ENCODE assay signal across 10 cellular contexts in the genomic region with DNA sequence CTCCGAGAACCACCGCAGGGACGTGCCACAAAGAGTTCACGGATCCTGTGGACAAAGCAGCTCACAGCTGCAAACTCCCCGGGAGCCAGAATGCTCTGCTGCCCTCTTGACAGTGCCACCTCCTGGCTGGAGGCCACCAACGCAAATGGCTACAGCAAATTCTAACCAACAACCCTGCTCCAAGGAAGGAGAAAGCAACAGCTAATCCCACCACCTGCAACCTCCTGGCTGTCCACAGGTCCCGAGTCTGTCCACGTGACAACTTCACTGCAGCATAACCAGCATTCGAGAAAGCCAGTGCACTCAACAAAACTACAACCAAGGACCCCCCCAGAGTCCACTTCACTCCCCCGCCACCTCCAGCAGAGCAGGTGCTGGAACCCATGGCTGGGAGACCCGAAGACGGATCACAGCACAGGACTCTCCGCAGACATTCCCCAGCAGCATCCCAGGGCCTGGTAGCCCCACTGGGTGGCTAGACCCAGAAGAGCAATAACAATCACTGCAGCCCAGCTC. TPM values are rescaled to one million over a fixed set of nuclear protein-coding genes. Genes with fewer than 3 reads are reported as not detected.
A peak's percentile ranks its signal among the peaks of the same experiment; 100 is the strongest.
DNase-seq lines count a peak whose midpoint lies in the region; ATAC-seq and TF ChIP-seq lines count a peak whose summit lies in the region.
"Had no signal": no experiment of that assay in that cellular context is flagged by ENCODE, and none has a peak within 500 bp of the region (broad histone marks: within the 10 kb centered on the region; RNA-seq: fewer than 3 reads in every experiment).

No MANE protein-coding gene starts in this region.

- CTCF ChIA-PET in SK-N-SH (lab: Yijun Ruan, JAX), result interaction anchor here (3.1 kb wide), 1 partner anchor 129 kb away, joined by 20 read pairs; no protein-coding TSS in a partner anchor
- CTCF ChIA-PET in CD8-positive, alpha-beta T cell (lab: Charles Lee), result interaction anchor here (2.4 kb wide), 1 partner anchor 133 kb away, joined by 7 read pairs; no protein-coding TSS in a partner anchor

- POLR2A ChIA-PET in SK-N-SH (lab: Yijun Ruan, JAX), result no interaction called here
- POLR2A ChIA-PET in CD8-positive, alpha-beta T cell (lab: Charles Lee), result no interaction called here

- H3K79me2 ChIP-seq in SK-N-SH (ENCODE audit: insufficient read depth) (peaks cover 58% of the 10 kb centered on the region), Karpas-422 (ENCODE audit: low read length) (peaks cover 16% of the 10 kb centered on the region)

- no peak overlapping the region for H2AFZ ChIP-seq in SK-N-SH (ENCODE audit: low read depth)
- H2AFZ ChIP-seq in Karpas-422 (ENCODE audit: low read length), result no peak overlapping the region

- 97 to 98% methylated on average over 13 of the region's 13 CpGs for WGBS in heart right ventricle, 2 donors
- 95% methylated on average over 12 of the region's 13 CpGs for WGBS in SK-N-SH (ENCODE audit: low lambda C conversion rate)

- H3F3A ChIP-seq in SK-N-SH (replicated peaks; ENCODE audit: insufficient read depth), result no peaks in the 10 kb centered on the region

- no peak for ATAC-seq in heart right ventricle
- ATAC-seq in foreskin keratinocyte, result no peak
- no peak for ATAC-seq in upper lobe of right lung
- ATAC-seq in HG02884 (IDR thresholded peaks at IDR 0.05; ENCODE audit: unreplicated experiment), result no peak
- ATAC-seq in CD8-positive, alpha-beta T cell, result no peak

- H3K9me2 ChIP-seq in SK-N-SH (no peaks in the 10 kb centered on the region), Karpas-422 (replicated peaks; ENCODE audit: insufficient read depth, low read length) (no peaks in the 10 kb centered on the region)

- H3K4me3 ChIP-seq in heart right ventricle (no peak overlapping the region), SK-N-SH (ENCODE audit: low read depth in 2 of 2, low read length in 1 of 2) (no peak overlapping the region), upper lobe of right lung (no peak overlapping the region), Karpas-422 (ENCODE audit: low read length) (no peak overlapping the region)
- H3K4me3 ChIP-seq in CD8-positive, alpha-beta T cell (ENCODE audit: low read depth, low read length), result no peak overlapping the region

- H3K27me3 ChIP-seq in heart right ventricle (no peaks in the 10 kb centered on the region), SK-N-SH (ENCODE audit: insufficient read depth) (no peaks in the 10 kb centered on the region), foreskin keratinocyte (no peaks in the 10 kb centered on the region), upper lobe of right lung (no peaks in the 10 kb centered on the region), Karpas-422 (ENCODE audit: low read length) (no peaks in the 10 kb centered on the region)
- H3K27me3 ChIP-seq in CD8-positive, alpha-beta T cell (ENCODE audit: insufficient read depth, low read length), result no peaks in the 10 kb centered on the region

- TF ChIP-seq CTCF in heart right ventricle (IDR thresholded peaks at IDR 0.05), result peak in 1 of 9 donors; percentile 21
- TF ChIP-seq CTCF in SK-N-SH (IDR thresholded peaks at IDR 0.05), result peak; percentile 31
- peak; percentile 53 for TF ChIP-seq CTCF in foreskin keratinocyte (conservative IDR thresholded peaks at IDR 0.05)
- peak; percentile 7 for TF ChIP-seq CTCF in upper lobe of right lung (IDR thresholded peaks at IDR 0.05)
- no peak for TF ChIP-seq CTCF in CD8-positive, alpha-beta T cell (IDR thresholded peaks at IDR 0.05)

- peaks cover 0 to 33% (median 14%) of the 10 kb centered on the region in 11 donors for H3K9me3 ChIP-seq in heart right ventricle
- peaks cover 16% of the 10 kb centered on the region; the same call in 1 of the 2 replicates for H3K9me3 ChIP-seq in SK-N-SH
- no peaks in the 10 kb centered on the region for H3K9me3 ChIP-seq in upper lobe of right lung
- peaks cover 25% of the 10 kb centered on the region for H3K9me3 ChIP-seq in Karpas-422 (ENCODE audit: low read length)
- H3K9me3 ChIP-seq in CD8-positive, alpha-beta T cell (ENCODE audit: low read length), result no peaks in the 10 kb centered on the region

- peaks cover 34% of the 10 kb centered on the region; the same call in 1 of the 2 replicates for H4K20me1 ChIP-seq in SK-N-SH (ENCODE audit: insufficient read depth)
- no peaks in the 10 kb centered on the region for H4K20me1 ChIP-seq in Karpas-422 (ENCODE audit: insufficient read depth, low read depth, low read length)

- TF ChIP-seq EP300 in SK-N-SH (IDR thresholded peaks at IDR 0.05; ENCODE audit: borderline replicate concordance in 1 of 2, low read depth in 1 of 2, low read length in 1 of 2), result no peak

- no peak overlapping the region for H3K4me2 ChIP-seq in SK-N-SH
- no peak overlapping the region for H3K4me2 ChIP-seq in Karpas-422 (ENCODE audit: low read depth, low read length, poor library complexity, severe bottlenecking)

- no peak overlapping the region for H3K27ac Mint-ChIP-seq in CD8-positive, alpha-beta T cell
- H3K27ac Mint-ChIP-seq: memory B cell had no signal

- no peak for TF ChIP-seq RAD21 in SK-N-SH (IDR thresholded peaks at IDR 0.05; ENCODE audit: low read length)

- H3K4me1 ChIP-seq in heart right ventricle, result peaks cover 0 to 5% (median 0%) of the 10 kb centered on the region in 9 donors
- H3K4me1 ChIP-seq in SK-N-SH (ENCODE audit: control insufficient read depth in 1 of 2, insufficient read depth in 2 of 2, low read depth in 1 of 2, low read length in 1 of 2), result no peaks in the 10 kb centered on the region
- H3K4me1 ChIP-seq in foreskin keratinocyte, result no peaks in the 10 kb centered on the region
- H3K4me1 ChIP-seq in upper lobe of right lung, result no peaks in the 10 kb centered on the region
- no peaks in the 10 kb centered on the region for H3K4me1 ChIP-seq in Karpas-422 (ENCODE audit: low read length)
- peaks cover 17% of the 10 kb centered on the region for H3K4me1 ChIP-seq in CD8-positive, alpha-beta T cell (ENCODE audit: insufficient read depth, low read length)

- no peaks in the 10 kb centered on the region for H3K27me3 Mint-ChIP-seq in CD8-positive, alpha-beta T cell (ENCODE audit: low read depth)
- H3K27me3 Mint-ChIP-seq: memory B cell had no signal

- DNase-seq in cardiac septum (ENCODE audit: low spot score) (peak; percentile 31), heart right ventricle (no peak), SK-N-SH (no peak), foreskin keratinocyte (no peak), upper lobe of right lung (no peak), Karpas-422 (no peak)
- DNase-seq in CD8-positive, alpha-beta T cell, result no peak
- DNase-seq: NCI-H1930 had no signal

- H3K27ac ChIP-seq in heart right ventricle, result no peak overlapping the region
- no peak overlapping the region for H3K27ac ChIP-seq in SK-N-SH (ENCODE audit: low read depth in 2 of 2, low read length in 1 of 2)
- H3K27ac ChIP-seq in foreskin keratinocyte, result no peak overlapping the region
- no peak overlapping the region for H3K27ac ChIP-seq in upper lobe of right lung
- H3K27ac ChIP-seq in Karpas-422 (ENCODE audit: low read length), result no peak overlapping the region
- H3K27ac ChIP-seq in CD8-positive, alpha-beta T cell (ENCODE audit: low read depth, low read length), result no peak overlapping the region

- no peak overlapping the region for H3K4me3 Mint-ChIP-seq in CD8-positive, alpha-beta T cell
- H3K4me3 Mint-ChIP-seq: memory B cell had no signal

- H3K36me3 Mint-ChIP-seq in CD8-positive, alpha-beta T cell, result peaks cover 27% of the 10 kb centered on the region

- no peaks in the 10 kb centered on the region for H3K9me3 Mint-ChIP-seq in CD8-positive, alpha-beta T cell

- H3K9ac ChIP-seq in SK-N-SH, result no peak overlapping the region
- H3K9ac ChIP-seq in Karpas-422 (ENCODE audit: low read length), result no peak overlapping the region

- peaks cover 16% of the 10 kb centered on the region for H3K4me1 Mint-ChIP-seq in CD8-positive, alpha-beta T cell (ENCODE audit: low read depth)
- H3K4me1 Mint-ChIP-seq: memory B cell had no signal

- H3K36me3 ChIP-seq in heart right ventricle (peaks cover 0 to 86% (median 50%) of the 10 kb centered on the region in 9 donors), SK-N-SH (replicated peaks in 1 of 2; ENCODE audit: control insufficient read depth in 1 of 2, insufficient read depth in 2 of 2, low read length in 1 of 2) (peaks cover 58 to 78% of the 10 kb centered on the region in 2 experiments), upper lobe of right lung (peaks cover 64% of the 10 kb centered on the region), Karpas-422 (ENCODE audit: insufficient read depth, low read length) (peaks cover 40% of the 10 kb centered on the region)
- peaks cover 18% of the 10 kb centered on the region for H3K36me3 ChIP-seq in CD8-positive, alpha-beta T cell (ENCODE audit: insufficient read depth, low read length)

- intact Hi-C loops in cardiac septum (cut with DNase I), result no loop called here
- intact Hi-C loops in heart right ventricle (cut with DNase I), result loop anchor here in 2 of 10 donors (10.0 kb wide), 1 partner anchor 126 kb away; no protein-coding TSS in a partner anchor
- intact Hi-C loops in upper lobe of right lung (cut with DNase I), result no loop called here
- intact Hi-C loops in CD8-positive, alpha-beta T cell (cut with DNase I, micrococcal nuclease), result no loop called here

TF ChIP-seq in SK-N-SH, 30 proteins besides CTCF, POLR2A, EP300 and RAD21 (continues in another document):
- TF ChIP-seq RFX5 (IDR thresholded peaks at IDR 0.05; ENCODE audit: low read length) (no peak), YY1 (IDR thresholded peaks at IDR 0.05; ENCODE audit: low read depth) (no peak), TCF12 (IDR thresholded peaks at IDR 0.05) (no peak), USF2 (IDR thresholded peaks at IDR 0.05; ENCODE audit: borderline replicate concordance, low read depth, low read length) (no peak), EZH2phosphoT487 (IDR thresholded peaks at IDR 0.05; ENCODE audit: borderline replicate concordance, low read depth) (no peak), SIN3A (IDR thresholded peaks at IDR 0.05; ENCODE audit: borderline replicate concordance, low read depth, low read length) (no peak)

RNA-seq across cellular contexts. Expression of gene POFUT2, which starts 17.3 kb away (rescaled TPM):
- total RNA-seq in cardiac septum, result 20.1 TPM
- 10 to 100 TPM; 12.7 to 20.4 (median 16.3) TPM for total RNA-seq in heart right ventricle
- 10 to 100 TPM; 18.9 to 20.6 TPM for polyA plus RNA-seq in heart right ventricle
- polyA plus RNA-seq in SK-N-SH (2012; rRNA removed), result 45.5 and 53.3 TPM in 2 replicates
- 27.6 and 33.4 TPM in 2 replicates for polyA plus RNA-seq in SK-N-SH (2012; cell fraction: cytosol; rRNA removed)
- polyA plus RNA-seq in SK-N-SH (2012; cell fraction: nucleus; rRNA removed), result 208 and 214 TPM in 2 replicates
- total RNA-seq in foreskin keratinocyte, result 15.6 and 18.3 TPM in 2 replicates
- polyA plus RNA-seq in foreskin keratinocyte, result 12.2 and 13.3 TPM in 2 replicates
- total RNA-seq in upper lobe of right lung, result 29.0 TPM
- total RNA-seq in Karpas-422 (2014; rRNA removed; shearing (Covaris generic); ENCODE audit: low replicate concordance), result 10.5 and 18.0 TPM in 2 replicates
- 10 to 100 TPM; 54.7 to 56.7 TPM for total RNA-seq in CD8-positive, alpha-beta T cell
